In genomic region chr10:44933922-44934321, GRCh38 we compare ENCODE assay signal across 20 cellular contexts. TPM values are rescaled to one million over a fixed set of nuclear protein-coding genes. Genes with fewer than 3 reads are reported as not detected.
"Had no signal": no experiment of that assay in that cellular context is flagged by ENCODE, and none has a peak within 500 bp of the region (broad histone marks: within the 10 kb centered on the region; RNA-seq: fewer than 3 reads in every experiment).

No MANE protein-coding gene starts in this region.

- H3K36me3 ChIP-seq: adrenal gland, colonic mucosa, lower lobe of right lung, upper lobe of right lung had no signal

- H3K4me1 Mint-ChIP-seq: activated naive CD4-positive, alpha-beta T cell treated with anti-CD3 and anti-CD28 coated beads, Interleukin-2, amount 50 U/mL, for 24 hours had no signal

- H3K27me3 ChIP-seq: adrenal gland, colonic mucosa, foreskin keratinocyte, upper lobe of right lung had no signal

- DNase-seq: activated CD4-positive, alpha-beta memory T cell treated with anti-CD3 and anti-CD28 coated beads for 36 hours; activated CD4-positive, alpha-beta T cell treated with anti-CD3 and anti-CD28 coated beads for 36 hours; activated effector memory CD4-positive, alpha-beta T cell treated with anti-CD3 and anti-CD28 coated beads, Interleukin-2, amount 50 U/mL, for 16 hours; activated T-cell treated with anti-CD3 and anti-CD28 coated beads, Interleukin-2, amount 50 U/mL, for 48 hours; colonic mucosa; effector CD8-positive, alpha-beta T cell; foreskin keratinocyte; glutamatergic neuron; lower lobe of right lung; midbrain; stimulated activated CD4-positive, alpha-beta T cell treated with anti-CD3 and anti-CD28 coated beads, Interleukin-15, amount 100 ng/mL, for 24 hours; stimulated activated CD4-positive, alpha-beta T cell treated with anti-CD3 and anti-CD28 coated beads, Interleukin-4, amount 100 ng/mL, for 24 hours; stimulated activated naive CD8-positive, alpha-beta T cell treated with anti-CD3 and anti-CD28 coated beads, Interleukin-15, Interleukin-2, amounts not matched to agents 100 U/mL and 50 U/mL, for 24 hours; T-helper 2 cell; upper lobe of right lung had no signal

- H3K4me3 ChIP-seq: adrenal gland, colonic mucosa, lower lobe of right lung, upper lobe of right lung had no signal

- H3K4me1 ChIP-seq: colonic mucosa, foreskin keratinocyte had no signal

- H3K4me3 Mint-ChIP-seq: activated CD4-positive, alpha-beta memory T cell treated with anti-CD3 and anti-CD28 coated beads for 36 hours; activated CD4-positive, alpha-beta T cell treated with anti-CD3 and anti-CD28 coated beads for 36 hours; activated naive CD4-positive, alpha-beta T cell treated with anti-CD3 and anti-CD28 coated beads, Interleukin-2, amount 50 U/mL, for 24 hours had no signal

- H3K27ac ChIP-seq: adrenal gland, colonic mucosa, foreskin keratinocyte, lower lobe of right lung, upper lobe of right lung had no signal

- H3K27ac Mint-ChIP-seq: activated CD4-positive, alpha-beta memory T cell treated with anti-CD3 and anti-CD28 coated beads for 36 hours; activated CD4-positive, alpha-beta T cell treated with anti-CD3 and anti-CD28 coated beads for 36 hours; activated naive CD4-positive, alpha-beta T cell treated with anti-CD3 and anti-CD28 coated beads, Interleukin-2, amount 50 U/mL, for 24 hours had no signal

- H3K27me3 Mint-ChIP-seq: activated CD4-positive, alpha-beta memory T cell treated with anti-CD3 and anti-CD28 coated beads for 36 hours; activated CD4-positive, alpha-beta T cell treated with anti-CD3 and anti-CD28 coated beads for 36 hours; activated naive CD4-positive, alpha-beta T cell treated with anti-CD3 and anti-CD28 coated beads, Interleukin-2, amount 50 U/mL, for 24 hours had no signal

- H3K9me3 Mint-ChIP-seq: activated naive CD4-positive, alpha-beta T cell treated with anti-CD3 and anti-CD28 coated beads, Interleukin-2, amount 50 U/mL, for 24 hours had no signal

- H3K36me3 Mint-ChIP-seq: activated CD4-positive, alpha-beta memory T cell treated with anti-CD3 and anti-CD28 coated beads for 36 hours; activated naive CD4-positive, alpha-beta T cell treated with anti-CD3 and anti-CD28 coated beads, Interleukin-2, amount 50 U/mL, for 24 hours had no signal

- ATAC-seq: activated CD4-positive, alpha-beta T cell treated with anti-CD3 and anti-CD28 coated beads for 36 hours; foreskin keratinocyte; lower lobe of right lung; stimulated activated naive CD8-positive, alpha-beta T cell treated with anti-CD3 and anti-CD28 coated beads, Interleukin-15, Interleukin-2, amounts not matched to agents 100 U/mL and 50 U/mL, for 24 hours; upper lobe of right lung had no signal

- H3K9me3 ChIP-seq: adrenal gland, colonic mucosa, lower lobe of right lung, upper lobe of right lung had no signal

RNA-seq across cellular contexts. Expression of gene TMEM72, which starts 22.8 kb away (rescaled TPM):
- total RNA-seq: activated CD4-positive, alpha-beta memory T cell treated with anti-CD3 and anti-CD28 coated beads for 36 hours; activated CD4-positive, alpha-beta T cell treated with anti-CD3 and anti-CD28 coated beads for 36 hours; adrenal gland; endothelial cell of umbilical vein; foreskin keratinocyte; lower lobe of right lung; osteocyte; pulmonary artery endothelial cell; upper lobe of right lung had no signal
- polyA plus RNA-seq: adrenal gland, endothelial cell of umbilical vein, foreskin keratinocyte had no signal
